In the genomic region with DNA sequence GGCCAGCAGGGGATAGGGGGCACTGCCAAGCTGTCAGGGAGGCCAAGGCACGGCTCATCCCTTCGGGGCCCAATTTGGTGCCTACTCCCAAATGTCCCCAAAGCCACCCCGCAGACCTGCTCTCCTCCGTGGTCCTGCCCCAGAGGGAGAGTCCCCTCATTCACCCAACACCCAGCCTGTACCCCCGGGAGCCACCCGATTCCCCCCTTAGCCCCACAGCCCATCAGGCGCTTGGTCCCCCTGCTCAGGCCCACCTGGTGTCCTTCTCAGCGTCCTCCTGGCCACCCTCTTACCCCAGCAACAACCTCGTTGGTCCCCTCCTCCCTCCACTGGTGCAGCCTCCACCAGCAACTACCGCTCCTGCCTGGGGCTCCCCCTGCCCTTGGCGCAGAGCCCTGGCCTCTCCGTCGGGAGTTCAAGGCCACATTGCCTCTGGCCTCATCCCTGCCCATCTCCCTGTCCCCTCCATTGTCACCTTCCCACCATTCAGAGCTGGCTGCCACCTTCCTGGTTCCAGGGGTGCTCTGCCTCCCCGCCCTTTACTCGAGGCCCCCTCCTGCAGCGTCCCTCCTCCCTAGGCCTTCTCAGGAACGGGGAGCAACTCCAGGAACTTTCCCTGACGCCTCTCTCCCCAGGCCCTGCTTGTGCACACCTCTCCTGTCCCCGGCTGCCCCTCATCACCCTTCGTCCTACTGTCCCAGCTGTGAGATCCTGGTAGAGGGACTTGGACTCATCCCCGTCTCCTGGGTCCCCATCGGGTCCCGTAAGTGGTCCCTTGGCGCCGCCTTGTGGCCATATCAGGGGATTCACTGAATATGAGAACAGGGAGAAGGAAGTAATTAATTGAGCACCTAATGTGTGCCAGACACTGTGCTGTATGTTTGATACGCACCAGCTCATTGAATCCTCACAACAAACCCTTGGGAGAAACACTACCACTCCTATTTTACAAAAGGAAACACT, we compare ENCODE assay signal across 8 cellular contexts.
DNase-seq lines count a peak whose midpoint lies in the region; ATAC-seq and TF ChIP-seq lines count a peak whose summit lies in the region.

No MANE protein-coding gene starts in this region.

- H2AFZ ChIP-seq in SU-DHL-6 (ENCODE audit: low read depth, low read length, severe bottlenecking): no peak overlapping the region

- no peaks in the 10 kb centered on the region for H3K9me2 ChIP-seq in SU-DHL-6 (replicated peaks; ENCODE audit: insufficient read depth, low read length)

- peaks cover 30% of the 10 kb centered on the region for H3K4me1 Mint-ChIP-seq in brain

- DNase-seq in Caki2 (ENCODE audit: low read depth) (peak; percentile 54), HL-60 (ENCODE audit: low read depth in 1 of 2, low spot score in 1 of 2) (peak in 1 of 2 experiments; percentile 67), kidney tubule cell (ENCODE audit: low spot score) (peak; percentile 59), kidney glomerular epithelial cell (lab: John Stamatoyannopoulos, UW) (no peak)
- peak; percentile 28 to 40 for DNase-seq in stimulated activated CD8-positive, alpha-beta memory T cell treated with anti-CD3 and anti-CD28 coated beads, Interleukin-15, amount 100 ng/mL, for 48 hours (ENCODE audit: low read depth in 2 of 2)

- TF ChIP-seq CTCF in HL-60 (IDR thresholded peaks at IDR 0.05; ENCODE audit: insufficient read depth, low read length): peak; percentile 54
- TF ChIP-seq CTCF in SU-DHL-6 (IDR thresholded peaks at IDR 0.05; ENCODE audit: insufficient read depth, low read length, poor library complexity, severe bottlenecking): peak; percentile 56
- peak; percentile 56 to 74 for TF ChIP-seq CTCF in brain (conservative IDR thresholded peaks at IDR 0.05)

- no peaks in the 10 kb centered on the region for H3F3A ChIP-seq in SU-DHL-6 (ENCODE audit: insufficient read depth)

- ATAC-seq in GM18498 (IDR thresholded peaks at IDR 0.05; ENCODE audit: unreplicated experiment): no peak

- H3K27me3 ChIP-seq in HL-60 (ENCODE audit: insufficient read depth, poor library complexity, severe bottlenecking): no peaks in the 10 kb centered on the region
- no peaks in the 10 kb centered on the region for H3K27me3 ChIP-seq in SU-DHL-6 (ENCODE audit: low read length)

- H3K4me3 Mint-ChIP-seq in brain: no peak overlapping the region

- H3K27ac ChIP-seq in HL-60 (replicated peaks): no peak overlapping the region
- no peak overlapping the region for H3K27ac ChIP-seq in SU-DHL-6 (ENCODE audit: low read depth, low read length)

- H3K36me3 ChIP-seq in SU-DHL-6 (ENCODE audit: low read length): no peaks in the 10 kb centered on the region

- in situ Hi-C loops in Caki2 (cut with HindIII; ENCODE audit: low pct_unique_long_range_greater_than_20kb, low sequenced_read_pairs): no loop called here

- peaks cover 4% of the 10 kb centered on the region for H3K36me3 Mint-ChIP-seq in brain

- no peaks in the 10 kb centered on the region for H3K27me3 Mint-ChIP-seq in brain

- no peak overlapping the region for H3K9ac ChIP-seq in SU-DHL-6 (ENCODE audit: low read length)

- H3K27ac Mint-ChIP-seq in brain: peak overlapping the region in 1 of 5 experiments; percentile 51

- no peak overlapping the region for H3K4me3 ChIP-seq in HL-60 (replicated peaks; ENCODE audit: insufficient read depth, low read length)
- no peak overlapping the region for H3K4me3 ChIP-seq in SU-DHL-6 (ENCODE audit: insufficient read depth, low read length, poor library complexity, severe bottlenecking)

- no peaks in the 10 kb centered on the region for H3K79me2 ChIP-seq in SU-DHL-6 (ENCODE audit: insufficient read depth, low read length)

- no peaks in the 10 kb centered on the region for H3K9me3 ChIP-seq in SU-DHL-6 (ENCODE audit: insufficient read depth, low read length)

- no peak overlapping the region for H3K4me2 ChIP-seq in SU-DHL-6 (ENCODE audit: low read depth, low read length, poor library complexity, severe bottlenecking)

- no peaks in the 10 kb centered on the region for H4K20me1 ChIP-seq in SU-DHL-6 (ENCODE audit: low read depth, low read length)

- H3K9me3 Mint-ChIP-seq in brain: no peaks in the 10 kb centered on the region
